In genomic region chr5:172932313-172933017, GRCh38 we compare ENCODE assay signal across 1 cellular context.
A peak's percentile ranks its signal among the peaks of the same experiment; 100 is the strongest.
TF ChIP-seq lines count a peak whose summit lies in the region.

No MANE protein-coding gene starts in this region.

TF ChIP-seq in HepG2, 621 proteins besides CTCF, POLR2A, EP300 and RAD21 (continued from another document):
- TF ChIP-seq, protein P1, sequence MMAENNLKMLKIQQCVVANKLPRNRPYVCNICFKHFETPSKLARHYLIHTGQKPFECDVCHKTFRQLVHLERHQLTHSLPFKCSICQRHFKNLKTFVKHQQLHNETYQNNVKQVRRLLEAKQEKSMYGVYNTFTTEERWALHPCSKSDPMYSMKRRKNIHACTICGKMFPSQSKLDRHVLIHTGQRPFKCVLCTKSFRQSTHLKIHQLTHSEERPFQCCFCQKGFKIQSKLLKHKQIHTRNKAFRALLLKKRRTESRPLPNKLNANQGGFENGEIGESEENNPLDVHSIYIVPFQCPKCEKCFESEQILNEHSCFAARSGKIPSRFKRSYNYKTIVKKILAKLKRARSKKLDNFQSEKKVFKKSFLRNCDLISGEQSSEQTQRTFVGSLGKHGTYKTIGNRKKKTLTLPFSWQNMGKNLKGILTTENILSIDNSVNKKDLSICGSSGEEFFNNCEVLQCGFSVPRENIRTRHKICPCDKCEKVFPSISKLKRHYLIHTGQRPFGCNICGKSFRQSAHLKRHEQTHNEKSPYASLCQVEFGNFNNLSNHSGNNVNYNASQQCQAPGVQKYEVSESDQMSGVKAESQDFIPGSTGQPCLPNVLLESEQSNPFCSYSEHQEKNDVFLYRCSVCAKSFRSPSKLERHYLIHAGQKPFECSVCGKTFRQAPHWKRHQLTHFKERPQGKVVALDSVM (CRISPR knock-in tag; IDR thresholded peaks at IDR 0.05): no peak
- TF ChIP-seq FOXK1 (CRISPR knock-in tag; IDR thresholded peaks at IDR 0.05; ENCODE audit: borderline replicate concordance, low read depth) (peak; percentile 43; the same call in 1 of the 2 replicates), RARA (CRISPR knock-in tag; IDR thresholded peaks at IDR 0.05) (0 out of 2 replicates have a peak, but pooled peaks have one; percentile 7), XRCC5 (optimal IDR thresholded peaks at IDR 0.05; ENCODE audit: low read length) (peak; percentile 40), ARNT2 (CRISPR knock-in tag; IDR thresholded peaks at IDR 0.05; ENCODE audit: low read depth) (no peak), ZFP1 (CRISPR knock-in tag; IDR thresholded peaks at IDR 0.05) (no peak), SALL1 (CRISPR knock-in tag; IDR thresholded peaks at IDR 0.05) (0 out of 2 replicates have a peak, but pooled peaks have one; percentile 30), DR1 (CRISPR knock-in tag; IDR thresholded peaks at IDR 0.05) (no peak), RXRA (CRISPR knock-in tag; IDR thresholded peaks at IDR 0.05) (0 out of 2 replicates have a peak, but pooled peaks have one; percentile 29), ZNF747 (CRISPR knock-in tag; IDR thresholded peaks at IDR 0.05; ENCODE audit: borderline replicate concordance) (0 out of 2 replicates have a peak, but pooled peaks have one; percentile 54), ZNF564 (CRISPR knock-in tag; IDR thresholded peaks at IDR 0.05) (no peak), ZNF879 (CRISPR knock-in tag; IDR thresholded peaks at IDR 0.05) (no peak), KLF9 (CRISPR knock-in tag; IDR thresholded peaks at IDR 0.05; ENCODE audit: low read depth) (no peak)
- TF ChIP-seq, protein P2, sequence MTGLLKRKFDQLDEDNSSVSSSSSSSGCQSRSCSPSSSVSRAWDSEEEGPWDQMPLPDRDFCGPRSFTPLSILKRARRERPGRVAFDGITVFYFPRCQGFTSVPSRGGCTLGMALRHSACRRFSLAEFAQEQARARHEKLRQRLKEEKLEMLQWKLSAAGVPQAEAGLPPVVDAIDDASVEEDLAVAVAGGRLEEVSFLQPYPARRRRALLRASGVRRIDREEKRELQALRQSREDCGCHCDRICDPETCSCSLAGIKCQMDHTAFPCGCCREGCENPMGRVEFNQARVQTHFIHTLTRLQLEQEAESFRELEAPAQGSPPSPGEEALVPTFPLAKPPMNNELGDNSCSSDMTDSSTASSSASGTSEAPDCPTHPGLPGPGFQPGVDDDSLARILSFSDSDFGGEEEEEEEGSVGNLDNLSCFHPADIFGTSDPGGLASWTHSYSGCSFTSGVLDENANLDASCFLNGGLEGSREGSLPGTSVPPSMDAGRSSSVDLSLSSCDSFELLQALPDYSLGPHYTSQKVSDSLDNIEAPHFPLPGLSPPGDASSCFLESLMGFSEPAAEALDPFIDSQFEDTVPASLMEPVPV (CRISPR knock-in tag; IDR thresholded peaks at IDR 0.05): 0 out of 2 replicates have a peak, but pooled peaks have one; percentile 29
- TF ChIP-seq, protein P3, sequence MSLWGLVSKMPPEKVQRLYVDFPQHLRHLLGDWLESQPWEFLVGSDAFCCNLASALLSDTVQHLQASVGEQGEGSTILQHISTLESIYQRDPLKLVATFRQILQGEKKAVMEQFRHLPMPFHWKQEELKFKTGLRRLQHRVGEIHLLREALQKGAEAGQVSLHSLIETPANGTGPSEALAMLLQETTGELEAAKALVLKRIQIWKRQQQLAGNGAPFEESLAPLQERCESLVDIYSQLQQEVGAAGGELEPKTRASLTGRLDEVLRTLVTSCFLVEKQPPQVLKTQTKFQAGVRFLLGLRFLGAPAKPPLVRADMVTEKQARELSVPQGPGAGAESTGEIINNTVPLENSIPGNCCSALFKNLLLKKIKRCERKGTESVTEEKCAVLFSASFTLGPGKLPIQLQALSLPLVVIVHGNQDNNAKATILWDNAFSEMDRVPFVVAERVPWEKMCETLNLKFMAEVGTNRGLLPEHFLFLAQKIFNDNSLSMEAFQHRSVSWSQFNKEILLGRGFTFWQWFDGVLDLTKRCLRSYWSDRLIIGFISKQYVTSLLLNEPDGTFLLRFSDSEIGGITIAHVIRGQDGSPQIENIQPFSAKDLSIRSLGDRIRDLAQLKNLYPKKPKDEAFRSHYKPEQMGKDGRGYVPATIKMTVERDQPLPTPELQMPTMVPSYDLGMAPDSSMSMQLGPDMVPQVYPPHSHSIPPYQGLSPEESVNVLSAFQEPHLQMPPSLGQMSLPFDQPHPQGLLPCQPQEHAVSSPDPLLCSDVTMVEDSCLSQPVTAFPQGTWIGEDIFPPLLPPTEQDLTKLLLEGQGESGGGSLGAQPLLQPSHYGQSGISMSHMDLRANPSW (CRISPR knock-in tag; IDR thresholded peaks at IDR 0.05; ENCODE audit: borderline replicate concordance): no peak
- TF ChIP-seq, protein P4, sequence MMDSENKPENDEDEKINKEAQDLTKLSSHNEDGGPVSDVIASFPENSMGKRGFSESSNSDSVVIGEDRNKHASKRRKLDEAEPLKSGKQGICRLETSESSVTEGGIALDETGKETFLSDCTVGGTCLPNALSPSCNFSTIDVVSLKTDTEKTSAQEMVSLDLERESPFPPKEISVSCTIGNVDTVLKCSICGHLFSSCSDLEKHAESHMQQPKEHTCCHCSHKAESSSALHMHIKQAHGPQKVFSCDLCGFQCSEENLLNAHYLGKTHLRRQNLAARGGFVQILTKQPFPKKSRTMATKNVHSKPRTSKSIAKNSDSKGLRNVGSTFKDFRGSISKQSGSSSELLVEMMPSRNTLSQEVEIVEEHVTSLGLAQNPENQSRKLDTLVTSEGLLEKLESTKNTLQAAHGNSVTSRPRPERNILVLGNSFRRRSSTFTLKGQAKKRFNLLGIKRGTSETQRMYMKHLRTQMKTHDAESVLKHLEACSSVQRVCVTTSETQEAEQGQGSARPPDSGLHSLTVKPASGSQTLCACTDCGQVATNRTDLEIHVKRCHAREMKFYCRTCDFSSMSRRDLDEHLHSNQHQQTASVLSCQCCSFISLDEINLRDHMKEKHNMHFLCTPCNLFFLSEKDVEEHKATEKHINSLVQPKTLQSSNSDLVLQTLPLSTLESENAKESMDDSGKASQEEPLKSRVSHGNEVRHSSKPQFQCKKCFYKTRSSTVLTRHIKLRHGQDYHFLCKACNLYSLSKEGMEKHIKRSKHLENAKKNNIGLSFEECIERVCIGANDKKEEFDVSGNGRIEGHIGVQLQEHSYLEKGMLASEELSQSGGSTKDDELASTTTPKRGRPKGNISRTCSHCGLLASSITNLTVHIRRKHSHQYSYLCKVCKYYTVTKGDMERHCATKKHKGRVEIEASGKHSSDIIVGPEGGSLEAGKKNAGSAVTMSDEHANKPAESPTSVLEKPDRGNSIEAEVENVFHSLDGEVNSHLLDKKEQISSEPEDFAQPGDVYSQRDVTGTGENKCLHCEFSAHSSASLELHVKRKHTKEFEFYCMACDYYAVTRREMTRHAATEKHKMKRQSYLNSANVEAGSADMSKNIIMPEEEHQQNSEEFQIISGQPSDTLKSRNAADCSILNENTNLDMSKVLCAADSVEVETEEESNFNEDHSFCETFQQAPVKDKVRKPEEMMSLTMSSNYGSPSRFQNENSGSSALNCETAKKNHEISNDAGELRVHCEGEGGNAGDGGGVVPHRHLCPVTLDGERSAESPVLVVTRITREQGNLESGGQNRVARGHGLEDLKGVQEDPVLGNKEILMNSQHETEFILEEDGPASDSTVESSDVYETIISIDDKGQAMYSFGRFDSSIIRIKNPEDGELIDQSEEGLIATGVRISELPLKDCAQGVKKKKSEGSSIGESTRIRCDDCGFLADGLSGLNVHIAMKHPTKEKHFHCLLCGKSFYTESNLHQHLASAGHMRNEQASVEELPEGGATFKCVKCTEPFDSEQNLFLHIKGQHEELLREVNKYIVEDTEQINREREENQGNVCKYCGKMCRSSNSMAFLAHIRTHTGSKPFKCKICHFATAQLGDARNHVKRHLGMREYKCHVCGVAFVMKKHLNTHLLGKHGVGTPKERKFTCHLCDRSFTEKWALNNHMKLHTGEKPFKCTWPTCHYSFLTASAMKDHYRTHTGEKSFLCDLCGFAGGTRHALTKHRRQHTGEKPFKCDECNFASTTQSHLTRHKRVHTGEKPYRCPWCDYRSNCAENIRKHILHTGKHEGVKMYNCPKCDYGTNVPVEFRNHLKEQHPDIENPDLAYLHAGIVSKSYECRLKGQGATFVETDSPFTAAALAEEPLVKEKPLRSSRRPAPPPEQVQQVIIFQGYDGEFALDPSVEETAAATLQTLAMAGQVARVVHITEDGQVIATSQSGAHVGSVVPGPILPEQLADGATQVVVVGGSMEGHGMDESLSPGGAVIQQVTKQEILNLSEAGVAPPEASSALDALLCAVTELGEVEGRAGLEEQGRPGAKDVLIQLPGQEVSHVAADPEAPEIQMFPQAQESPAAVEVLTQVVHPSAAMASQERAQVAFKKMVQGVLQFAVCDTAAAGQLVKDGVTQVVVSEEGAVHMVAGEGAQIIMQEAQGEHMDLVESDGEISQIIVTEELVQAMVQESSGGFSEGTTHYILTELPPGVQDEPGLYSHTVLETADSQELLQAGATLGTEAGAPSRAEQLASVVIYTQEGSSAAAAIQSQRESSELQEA (CRISPR knock-in tag; IDR thresholded peaks at IDR 0.05; ENCODE audit: not compliant biosample characterization): peak; percentile 49
- TF ChIP-seq, protein P5, sequence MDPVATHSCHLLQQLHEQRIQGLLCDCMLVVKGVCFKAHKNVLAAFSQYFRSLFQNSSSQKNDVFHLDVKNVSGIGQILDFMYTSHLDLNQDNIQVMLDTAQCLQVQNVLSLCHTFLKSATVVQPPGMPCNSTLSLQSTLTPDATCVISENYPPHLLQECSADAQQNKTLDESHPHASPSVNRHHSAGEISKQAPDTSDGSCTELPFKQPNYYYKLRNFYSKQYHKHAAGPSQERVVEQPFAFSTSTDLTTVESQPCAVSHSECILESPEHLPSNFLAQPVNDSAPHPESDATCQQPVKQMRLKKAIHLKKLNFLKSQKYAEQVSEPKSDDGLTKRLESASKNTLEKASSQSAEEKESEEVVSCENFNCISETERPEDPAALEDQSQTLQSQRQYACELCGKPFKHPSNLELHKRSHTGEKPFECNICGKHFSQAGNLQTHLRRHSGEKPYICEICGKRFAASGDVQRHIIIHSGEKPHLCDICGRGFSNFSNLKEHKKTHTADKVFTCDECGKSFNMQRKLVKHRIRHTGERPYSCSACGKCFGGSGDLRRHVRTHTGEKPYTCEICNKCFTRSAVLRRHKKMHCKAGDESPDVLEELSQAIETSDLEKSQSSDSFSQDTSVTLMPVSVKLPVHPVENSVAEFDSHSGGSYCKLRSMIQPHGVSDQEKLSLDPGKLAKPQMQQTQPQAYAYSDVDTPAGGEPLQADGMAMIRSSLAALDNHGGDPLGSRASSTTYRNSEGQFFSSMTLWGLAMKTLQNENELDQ (CRISPR knock-in tag; IDR thresholded peaks at IDR 0.05; ENCODE audit: borderline replicate concordance): no peak
TF ChIP-seq in HepG2: peak in this region for 48.
